ENCODE assay signal across 28 cellular contexts in genomic region chr20:707711-708110, GRCh38. TPM values are rescaled to one million over a fixed set of nuclear protein-coding genes. Genes with fewer than 3 reads are reported as not detected.
"Had no signal": no experiment of that assay in that cellular context is flagged by ENCODE, and none has a peak within 500 bp of the region (broad histone marks: within the 10 kb centered on the region; RNA-seq: fewer than 3 reads in every experiment).

No MANE protein-coding gene starts in this region.

- H3K4me3 Mint-ChIP-seq: activated CD4-positive, alpha-beta memory T cell treated with anti-CD3 and anti-CD28 coated beads for 36 hours; activated CD4-positive, alpha-beta T cell treated with anti-CD3 and anti-CD28 coated beads, Interleukin-2, amount 10 ng/mL, durations not matched to agents 7 days and 5 days; activated naive CD4-positive, alpha-beta T cell treated with anti-CD3 and anti-CD28 coated beads, Interleukin-2, amount 50 U/mL, for 24 hours; activated T-helper 17 cell treated with anti-CD3 and anti-CD28 coated beads, Interleukin-2, amount 50 U/mL, for 72 hours had no signal

- H3K9ac ChIP-seq: SK-N-SH had no signal

- H3K4me1 Mint-ChIP-seq: activated CD4-positive, alpha-beta T cell treated with anti-CD3 and anti-CD28 coated beads, Interleukin-2, amount 10 ng/mL, durations not matched to agents 7 days and 5 days; activated naive CD4-positive, alpha-beta T cell treated with anti-CD3 and anti-CD28 coated beads, Interleukin-2, amount 50 U/mL, for 24 hours; activated T-helper 17 cell treated with anti-CD3 and anti-CD28 coated beads, Interleukin-2, amount 50 U/mL, for 72 hours had no signal

- ATAC-seq: activated T-helper 17 cell treated with anti-CD3 and anti-CD28 coated beads, Interleukin-2, amount 50 U/mL, for 72 hours; Panc1; Right ventricle myocardium inferior had no signal

- H3K4me1 ChIP-seq: SJCRH30 had no signal

- H3K27me3 ChIP-seq: cardiac muscle cell had no signal

- H3K9me3 ChIP-seq: SJCRH30, SK-N-SH had no signal

- H3K4me2 ChIP-seq: SK-N-SH had no signal

- DNase-seq: activated CD4-positive, alpha-beta memory T cell treated with anti-CD3 and anti-CD28 coated beads for 36 hours; activated CD4-positive, alpha-beta T cell treated with anti-CD3 and anti-CD28 coated beads, Interleukin-2, amount 10 ng/mL, durations not matched to agents 7 days and 5 days; activated CD4-positive, CD25-positive, alpha-beta regulatory T cell; activated CD8-positive, alpha-beta memory T cell treated with anti-CD3 and anti-CD28 coated beads for 24 hours; activated T-cell treated with anti-CD3 and anti-CD28 coated beads, Interleukin-2, amount 50 U/mL, for 48 hours; amygdala; brain microvascular endothelial cell; MM.1S; NCI-H1105; NCI-H1436 treated with DMSO at 0.1 percent for 48 hours; NCI-H187; NCI-H2081; NCI-H510A treated with DMSO at 0.1 percent for 48 hours; NCI-H69; NK-92 treated with Interleukin-12 subunit alpha and Interleukin-12 subunit beta, amount 100 ng/mL, for 24 hours; OCI-M1; RPMI8226; SJCRH30; SK-N-SH; T-helper 1 cell had no signal

- H3K9me3 Mint-ChIP-seq: activated CD4-positive, alpha-beta memory T cell treated with anti-CD3 and anti-CD28 coated beads for 36 hours; activated CD4-positive, alpha-beta T cell treated with anti-CD3 and anti-CD28 coated beads, Interleukin-2, amount 10 ng/mL, durations not matched to agents 7 days and 5 days; activated naive CD4-positive, alpha-beta T cell treated with anti-CD3 and anti-CD28 coated beads, Interleukin-2, amount 50 U/mL, for 24 hours; activated T-helper 17 cell treated with anti-CD3 and anti-CD28 coated beads, Interleukin-2, amount 50 U/mL, for 72 hours had no signal

- H3K27ac Mint-ChIP-seq: activated CD4-positive, alpha-beta memory T cell treated with anti-CD3 and anti-CD28 coated beads for 36 hours; activated CD4-positive, alpha-beta T cell treated with anti-CD3 and anti-CD28 coated beads, Interleukin-2, amount 10 ng/mL, durations not matched to agents 7 days and 5 days; activated naive CD4-positive, alpha-beta T cell treated with anti-CD3 and anti-CD28 coated beads, Interleukin-2, amount 50 U/mL, for 24 hours; activated T-helper 17 cell treated with anti-CD3 and anti-CD28 coated beads, Interleukin-2, amount 50 U/mL, for 72 hours had no signal

- H3K36me3 Mint-ChIP-seq: activated CD4-positive, alpha-beta memory T cell treated with anti-CD3 and anti-CD28 coated beads for 36 hours had no signal

- H3K36me3 ChIP-seq: brain microvascular endothelial cell, cardiac muscle cell, SJCRH30 had no signal

- H3K4me3 ChIP-seq: cardiac muscle cell, SJCRH30 had no signal

- H3K27ac ChIP-seq: brain microvascular endothelial cell, cardiac muscle cell, SJCRH30, VCaP had no signal

RNA-seq across cellular contexts. Expression of gene SCRT2, which starts 32.1 kb away (rescaled TPM):
- total RNA-seq: activated CD4-positive, alpha-beta memory T cell treated with anti-CD3 and anti-CD28 coated beads for 36 hours; activated CD4-positive, alpha-beta T cell treated with anti-CD3 and anti-CD28 coated beads, Interleukin-2, amount 10 ng/mL, durations not matched to agents 7 days and 5 days; activated T-helper 17 cell treated with anti-CD3 and anti-CD28 coated beads, Interleukin-2, amount 50 U/mL, for 72 hours; astrocyte; cardiac muscle cell; Right ventricle myocardium inferior; SJCRH30; T-helper 2 cell treated with Interferon-gamma antibody and Interleukin-4, amounts not matched to agents 100 ng/mL and 5 ng/mL, for 36 hours had no signal
- polyA plus RNA-seq: cardiac muscle cell, SK-N-SH had no signal
